In genomic region chr14:100879194-100879593, GRCh38 we compare ENCODE assay signal across 27 cellular contexts. TPM values are rescaled to one million over a fixed set of nuclear protein-coding genes. Genes with fewer than 3 reads are reported as not detected.
"Had no signal": no experiment of that assay in that cellular context is flagged by ENCODE, and none has a peak within 500 bp of the region (broad histone marks: within the 10 kb centered on the region; RNA-seq: fewer than 3 reads in every experiment).

No MANE protein-coding gene starts in this region.

- H3K27ac ChIP-seq: coronary artery, esophagus squamous epithelium, heart right ventricle, neutrophil, pancreas, testis, tibial artery had no signal

- DNase-seq: dermis blood vessel endothelial cell; effector memory CD8-positive, alpha-beta T cell; erythroblast; esophagus squamous epithelium; foreskin melanocyte; glutamatergic neuron; hippocampal formation; kidney glomerular epithelial cell; natural killer cell; stimulated activated CD4-positive, alpha-beta T cell treated with anti-CD3 and anti-CD28 coated beads, Interleukin-2, amount 100 ng/mL, for 24 hours; stimulated activated CD4-positive, alpha-beta T cell treated with anti-CD3 and anti-CD28 coated beads, Interleukin-4, amount 100 ng/mL, for 24 hours; stimulated activated naive CD4-positive, alpha-beta T cell treated with Interleukin-2 at 50 U/mL for 16 hours; substantia nigra; testis; tibial artery had no signal

- H3K9me3 ChIP-seq: esophagus squamous epithelium, neutrophil, pancreas, testis had no signal

- H3K4me1 ChIP-seq: esophagus squamous epithelium, heart right ventricle, pancreas, testis, tibial artery had no signal

- H3K4me3 ChIP-seq: coronary artery, esophagus squamous epithelium, heart right ventricle, lung, pancreas, smooth muscle cell, testis, tibial artery had no signal

- H3K36me3 ChIP-seq: esophagus squamous epithelium, heart right ventricle, neutrophil, pancreas, tibial artery had no signal

- H3K4me2 ChIP-seq: smooth muscle cell had no signal

- H3K27me3 ChIP-seq: neutrophil, pancreas, testis had no signal

- ATAC-seq: effector memory CD8-positive, alpha-beta T cell; heart right ventricle; left ventricle myocardium superior; natural killer cell; pancreas; sciatic nerve; stimulated activated effector memory CD8-positive, alpha-beta T cell treated with anti-CD3 and anti-CD28 coated beads, Interleukin-12 subunit alpha, Interleukin-12 subunit beta, amount 100 ng/mL, for 72 hours had no signal

RNA-seq across cellular contexts. Expression of gene RTL1, which starts 24.3 kb away (rescaled TPM):
- total RNA-seq: dermis blood vessel endothelial cell, esophagus squamous epithelium, heart right ventricle, left ventricle myocardium superior, mononuclear cell, natural killer cell, omental fat pad, sciatic nerve had no signal
- polyA plus RNA-seq: heart right ventricle, neural cell had no signal

RNA-seq across cellular contexts. Expression of gene MEG3, which starts 53.3 kb away (rescaled TPM):
- total RNA-seq: smooth muscle cell had no signal
- polyA plus RNA-seq: neural cell, smooth muscle cell had no signal
